Comparison of ENCODE assay signal across 9 cellular contexts in the genomic region with DNA sequence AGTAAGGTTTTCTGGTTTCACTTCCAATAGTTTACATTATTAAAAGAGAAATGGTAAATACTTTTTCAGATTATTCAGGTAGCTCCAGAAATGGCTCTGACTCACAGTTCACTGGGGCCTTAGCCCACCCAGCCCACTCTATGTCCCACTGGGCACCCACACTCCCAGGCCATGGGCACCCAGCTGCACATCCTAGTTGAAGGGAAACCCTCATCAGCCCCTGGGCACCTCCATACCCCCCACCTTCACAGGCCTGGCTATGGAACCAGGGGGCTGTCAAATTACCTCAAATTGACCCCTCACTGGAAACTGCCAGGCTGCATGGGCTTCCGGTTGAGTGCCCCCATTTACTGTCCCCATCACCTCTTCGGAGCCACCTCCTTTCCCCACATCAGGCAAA. TPM values are rescaled to one million over a fixed set of nuclear protein-coding genes. Genes with fewer than 3 reads are reported as not detected.
"Had no signal": no experiment of that assay in that cellular context is flagged by ENCODE, and none has a peak within 500 bp of the region (broad histone marks: within the 10 kb centered on the region; RNA-seq: fewer than 3 reads in every experiment).

No MANE protein-coding gene starts in this region.

- H3K4me3 ChIP-seq: GM23338 had no signal

- DNase-seq: H9, HCEC 1CT, KBM-7 had no signal

- FAIRE-seq: H1, H54, HepG2 had no signal

- H3K27ac ChIP-seq: HL-60 had no signal

- ATAC-seq: GM23338, HepG2 had no signal

- H3K4me3 Mint-ChIP-seq: GM23338, H9, IgD-negative memory B cell had no signal

- H3K27ac Mint-ChIP-seq: GM23338, H9, IgD-negative memory B cell had no signal

- H3K36me3 Mint-ChIP-seq: IgD-negative memory B cell had no signal

- H2AFZ ChIP-seq: GM23338 had no signal

- H3K9me3 Mint-ChIP-seq: GM23338, H9, IgD-negative memory B cell had no signal

- H3K4me1 Mint-ChIP-seq: IgD-negative memory B cell had no signal

- H3K4me2 ChIP-seq: GM23338 had no signal

RNA-seq across cellular contexts. Expression of gene BMP7, which starts 51.5 kb away (rescaled TPM):
- total RNA-seq: HepG2 had no signal
- polyA plus RNA-seq: HepG2, IgD-negative memory B cell had no signal
